8 cellular contexts compared by ENCODE assay signal in the genomic region with DNA sequence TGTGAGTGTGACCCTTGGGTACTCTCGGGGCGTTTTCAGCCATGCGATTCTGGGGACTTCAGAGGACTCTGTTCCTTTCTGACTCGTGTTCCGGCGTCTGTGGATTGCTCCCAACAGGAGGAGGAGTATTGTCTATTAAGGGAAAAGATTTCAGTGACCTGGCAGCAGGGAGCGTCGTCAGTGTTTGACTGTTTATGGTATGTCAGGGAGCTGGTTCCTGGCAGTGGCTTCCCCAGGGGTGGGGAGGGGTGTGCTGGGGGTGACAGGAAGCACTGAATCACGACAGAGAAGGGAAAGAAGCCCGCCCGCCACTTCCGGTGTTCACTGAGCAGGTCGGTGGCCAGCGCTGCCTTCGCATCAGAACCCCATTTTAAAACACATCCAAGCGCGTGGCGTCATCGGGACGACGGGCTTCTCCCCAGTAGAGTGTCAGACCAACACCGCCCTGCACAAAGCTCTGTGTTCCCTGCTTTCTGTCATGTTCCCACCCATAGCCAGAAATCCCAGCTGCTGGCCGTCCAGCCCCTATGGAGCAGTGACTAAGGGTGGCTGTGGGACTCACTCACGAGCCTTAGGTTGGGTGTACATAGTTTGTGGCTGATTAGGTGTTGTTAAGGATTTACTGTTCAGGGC. TPM values are rescaled to one million over a fixed set of nuclear protein-coding genes. Genes with fewer than 3 reads are reported as not detected.
A peak's percentile ranks its signal among the peaks of the same experiment; 100 is the strongest.
DNase-seq lines count a peak whose midpoint lies in the region; ATAC-seq and TF ChIP-seq lines count a peak whose summit lies in the region.

No MANE protein-coding gene starts in this region.

- H3K27me3 ChIP-seq in GM23248 (replicated peaks; ENCODE audit: insufficient read depth) (no peaks in the 10 kb centered on the region), endodermal cell (ENCODE audit: control insufficient read depth, insufficient read depth, low read length, poor library complexity, severe bottlenecking) (no peaks in the 10 kb centered on the region)

- no peaks in the 10 kb centered on the region for H4K20me1 ChIP-seq in GM23248 (ENCODE audit: insufficient read depth)

- H3K9me2 ChIP-seq in GM23248 (ENCODE audit: insufficient read depth): no peaks in the 10 kb centered on the region

- H3K4me3 ChIP-seq in GM23248 (0 out of 2 replicates have a peak overlapping the region, but pooled peaks have one; percentile 15), endodermal cell (ENCODE audit: low read length) (no peak overlapping the region)

- peak; percentile 65 for DNase-seq in GM23248
- DNase-seq in activated CD4-positive, alpha-beta T cell treated with anti-CD3 and anti-CD28 coated beads, Interleukin-2, amount 50 U/mL, for 1 hour: peak; percentile 20
- DNase-seq in endodermal cell: peak; percentile 56
- DNase-seq in neural crest cell (ENCODE audit: low read depth, low spot score): no peak
- peak; percentile 37 to 70 for DNase-seq in stimulated activated naive CD8-positive, alpha-beta T cell treated with anti-CD3 and anti-CD28 coated beads, Interleukin-15, amount 100 ng/mL, for 72 hours
- DNase-seq in NCI-H2171 (lab: John Stamatoyannopoulos, UW): no peak
- DNase-seq in GM03348 (ENCODE audit: low spot score): no peak
- DNase-seq in posterior cingulate gyrus: no peak

- TF ChIP-seq CTCF in endodermal cell (conservative IDR thresholded peaks at IDR 0.05) (no peak), neural crest cell (conservative IDR thresholded peaks at IDR 0.05) (no peak)

- intact Hi-C loops in posterior cingulate gyrus (cut with DNase I): no loop called here

- H3K9me3 Mint-ChIP-seq in endodermal cell (peaks cover 1% of the 10 kb centered on the region), neural crest cell (peaks cover 2% of the 10 kb centered on the region)
- no peaks in the 10 kb centered on the region for H3K9me3 Mint-ChIP-seq in stimulated activated naive CD8-positive, alpha-beta T cell treated with anti-CD3 and anti-CD28 coated beads, Interleukin-15, amount 100 ng/mL, for 72 hours

- H3K9me3 ChIP-seq in GM23248 (ENCODE audit: low read depth): no peaks in the 10 kb centered on the region
- H3K9me3 ChIP-seq in endodermal cell (ENCODE audit: control insufficient read depth, low read length): no peaks in the 10 kb centered on the region

- no peaks in the 10 kb centered on the region for H3K27me3 Mint-ChIP-seq in endodermal cell (ENCODE audit: insufficient read depth)
- no peaks in the 10 kb centered on the region for H3K27me3 Mint-ChIP-seq in neural crest cell (ENCODE audit: low read depth)
- H3K27me3 Mint-ChIP-seq in stimulated activated naive CD8-positive, alpha-beta T cell treated with anti-CD3 and anti-CD28 coated beads, Interleukin-15, amount 100 ng/mL, for 72 hours: peaks cover 40% of the 10 kb centered on the region

- 39 to 56% methylated on average over 24 of the region's 24 CpGs for WGBS in GM23248 (ENCODE audit: low coverage in 1 of 2, low lambda C conversion rate in 2 of 2, missing lambda C conversion rate in 2 of 2), 2 experiments
- 84 to 86% methylated on average over 17 to 24 of the region's 24 CpGs for WGBS in endodermal cell (ENCODE audit: insufficient coverage in 1 of 2, insufficient read length in 1 of 2), 2 experiments

- in situ Hi-C loops in GM23248 (cut with MboI): no loop called here

- peaks cover 21% of the 10 kb centered on the region for H3F3A ChIP-seq in GM23248 (ENCODE audit: insufficient read depth)

- peak overlapping the region; percentile 40 for H3K9ac ChIP-seq in GM23248
- no peak overlapping the region for H3K9ac ChIP-seq in endodermal cell (ENCODE audit: extremely low read depth, low read length, poor library complexity, severe bottlenecking)

- H3K79me2 ChIP-seq in GM23248 (ENCODE audit: insufficient read depth): peaks cover 24% of the 10 kb centered on the region

- H3K36me3 ChIP-seq in GM23248 (ENCODE audit: low read depth) (no peaks in the 10 kb centered on the region), endodermal cell (ENCODE audit: control insufficient read depth, insufficient read depth, low read length) (peaks cover 70% of the 10 kb centered on the region)

- H3K36me3 Mint-ChIP-seq in endodermal cell (ENCODE audit: low read depth) (peaks cover 37% of the 10 kb centered on the region), neural crest cell (ENCODE audit: low read depth) (peaks cover 2% of the 10 kb centered on the region)

- H3K4me3 Mint-ChIP-seq in endodermal cell: no peak overlapping the region
- H3K4me3 Mint-ChIP-seq in neural crest cell: no peak overlapping the region
- peak overlapping the region; percentile 44 to 70 for H3K4me3 Mint-ChIP-seq in stimulated activated naive CD8-positive, alpha-beta T cell treated with anti-CD3 and anti-CD28 coated beads, Interleukin-15, amount 100 ng/mL, for 72 hours

- H2AFZ ChIP-seq in GM23248: peak overlapping the region; percentile 38; the same call in 1 of the 2 replicates

- H3K4me1 Mint-ChIP-seq in endodermal cell (peaks cover 53% of the 10 kb centered on the region), neural crest cell (peaks cover 58% of the 10 kb centered on the region)
- H3K4me1 Mint-ChIP-seq in stimulated activated naive CD8-positive, alpha-beta T cell treated with anti-CD3 and anti-CD28 coated beads, Interleukin-15, amount 100 ng/mL, for 72 hours: peaks cover 31% of the 10 kb centered on the region

- H3K4me1 ChIP-seq in GM23248 (ENCODE audit: insufficient read depth) (peaks cover 15% of the 10 kb centered on the region), endodermal cell (ENCODE audit: control insufficient read depth, insufficient read depth, low read length) (peaks cover 34% of the 10 kb centered on the region)

- H3K27ac ChIP-seq in GM23248: peak overlapping the region; percentile 63
- peak overlapping the region; percentile 26 for H3K27ac ChIP-seq in endodermal cell (ENCODE audit: low read depth, low read length)

- peak; percentile 96 for ATAC-seq in stimulated activated naive CD8-positive, alpha-beta T cell treated with anti-CD3 and anti-CD28 coated beads, Interleukin-15, amount 100 ng/mL, for 72 hours

- H3K27ac Mint-ChIP-seq in endodermal cell (peak overlapping the region; percentile 69), neural crest cell (ENCODE audit: unreplicated experiment) (peak overlapping the region; percentile 28)
- H3K27ac Mint-ChIP-seq in stimulated activated naive CD8-positive, alpha-beta T cell treated with anti-CD3 and anti-CD28 coated beads, Interleukin-15, amount 100 ng/mL, for 72 hours: peak overlapping the region; percentile 64 to 87

- peak overlapping the region; percentile 46 for H3K4me2 ChIP-seq in GM23248 (ENCODE audit: unreplicated experiment)

RNA-seq across cellular contexts. Expression of gene COL4A2, which starts 33.8 kb away (rescaled TPM):
- 455 and 524 TPM in 2 replicates for total RNA-seq in GM23248 (2014; rRNA removed; shearing (Covaris generic))
- polyA plus RNA-seq in GM23248 (2016; fragmentation: Nextera tagmentation; extraction: Ambion mirVana): 137 and 146 TPM in 2 replicates
- total RNA-seq in endodermal cell: 100 to 1,000 TPM; 388 to 398 TPM
- polyA plus RNA-seq in endodermal cell (2013, experiment 1 of 2): 216 TPM
- polyA plus RNA-seq in endodermal cell (2013, experiment 2 of 2): 219 TPM
- 159 and 164 TPM in 2 replicates for total RNA-seq in neural crest cell

RNA-seq across cellular contexts. Expression of gene COL4A1, which starts 34.0 kb away (rescaled TPM):
- 519 and 549 TPM in 2 replicates for total RNA-seq in GM23248 (2014; rRNA removed; shearing (Covaris generic))
- polyA plus RNA-seq in GM23248 (2016; fragmentation: Nextera tagmentation; extraction: Ambion mirVana): 183 and 184 TPM in 2 replicates
- 100 to 1,000 TPM; 702 to 764 TPM for total RNA-seq in endodermal cell
- polyA plus RNA-seq in endodermal cell (2013, experiment 1 of 2): 174 TPM
- polyA plus RNA-seq in endodermal cell (2013, experiment 2 of 2): 194 TPM
- total RNA-seq in neural crest cell: 65.5 and 67.9 TPM in 2 replicates

Comparison
In these comparisons a context has a peak if more than half of its experiments do, and no peak if none do; other contexts are left out.
1. DNase-seq: peak in GM23248 (single experiment), activated CD4-positive, alpha-beta T cell treated with anti-CD3 and anti-CD28 coated beads, Interleukin-2, amount 50 U/mL, for 1 hour (single experiment), endodermal cell (single experiment) and stimulated activated naive CD8-positive, alpha-beta T cell treated with anti-CD3 and anti-CD28 coated beads, Interleukin-15, amount 100 ng/mL, for 72 hours (2 of 2); none in neural crest cell (single experiment), NCI-H2171 (single experiment), GM03348 (single experiment) and posterior cingulate gyrus (0 of 10).
2. H3K4me3 Mint-ChIP-seq: peak in stimulated activated naive CD8-positive, alpha-beta T cell treated with anti-CD3 and anti-CD28 coated beads, Interleukin-15, amount 100 ng/mL, for 72 hours (2 of 2); none in endodermal cell (single experiment) and neural crest cell (single experiment).
3. Peak in every context shown above with its lines, with median percentiles within 50 percentile points of each other: H3K27ac Mint-ChIP-seq.